1 cellular context compared by ENCODE assay signal in the genomic region with DNA sequence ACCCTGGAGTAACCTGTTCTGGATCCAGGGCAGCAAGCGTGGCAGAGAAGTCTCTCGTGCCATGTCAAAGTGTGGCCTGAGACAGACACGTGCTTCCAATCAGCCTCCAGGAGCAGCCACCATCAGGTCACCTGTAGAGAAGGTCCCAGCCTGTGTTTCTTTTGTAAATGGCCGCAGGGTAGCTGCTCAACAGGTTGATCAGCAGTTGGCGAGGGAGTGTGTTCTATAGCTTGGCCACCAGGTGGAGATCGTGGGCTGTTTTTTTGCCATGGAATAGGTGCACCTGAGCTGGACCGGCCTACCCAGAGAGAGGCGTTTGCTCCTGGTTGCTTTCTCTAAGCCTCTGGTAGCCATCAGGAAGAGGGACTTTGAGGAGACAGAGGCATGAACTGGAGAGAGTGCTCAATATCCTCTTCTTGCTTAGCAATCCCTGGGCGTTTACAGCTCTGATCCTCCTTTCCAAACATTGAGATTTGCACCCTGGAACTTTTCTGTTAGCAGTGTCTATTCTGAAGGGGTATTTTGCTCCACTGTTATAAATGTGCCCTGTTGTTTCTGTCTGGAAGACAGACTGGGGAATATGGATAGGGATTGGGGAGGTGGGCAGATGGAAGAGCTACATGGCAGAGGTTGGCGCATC.
A peak's percentile ranks its signal among the peaks of the same experiment; 100 is the strongest.
TF ChIP-seq lines count a peak whose summit lies in the region.

No MANE protein-coding gene starts in this region.

TF ChIP-seq in H1, 55 proteins besides CTCF, POLR2A, EP300 and RAD21:
- 0 out of 2 replicates have a peak, but pooled peaks have one; percentile 29 for TF ChIP-seq TCF12 (IDR thresholded peaks at IDR 0.05; ENCODE audit: low read depth, low read length)
- no peak for TF ChIP-seq GTF2F1 (IDR thresholded peaks at IDR 0.05; ENCODE audit: borderline replicate concordance, low read depth, low read length)
- peak; percentile 37 for TF ChIP-seq TAF7 (optimal IDR thresholded peaks at IDR 0.05; ENCODE audit: borderline replicate concordance, low read depth, low read length)
- TF ChIP-seq TAF1 (IDR thresholded peaks at IDR 0.05; ENCODE audit: low read depth, low read length) = 0 out of 2 replicates have a peak, but pooled peaks have one; percentile 17
- TF ChIP-seq ASH2L (IDR thresholded peaks at IDR 0.05; ENCODE audit: low read length) = no peak
- no peak for TF ChIP-seq SP2 (IDR thresholded peaks at IDR 0.05; ENCODE audit: low read length)
- TF ChIP-seq E2F6 (IDR thresholded peaks at IDR 0.05) = peak; percentile 83
- TF ChIP-seq GABPA (IDR thresholded peaks at IDR 0.05; ENCODE audit: borderline replicate concordance, insufficient read depth, low read length) = no peak
- no peak for TF ChIP-seq MAFK (IDR thresholded peaks at IDR 0.05; ENCODE audit: low read depth, low read length)
- peak; percentile 91 for TF ChIP-seq YY1 (IDR thresholded peaks at IDR 0.05; ENCODE audit: low read depth, low read length)
- peak; percentile 22 for TF ChIP-seq NANOG (IDR thresholded peaks at IDR 0.05; ENCODE audit: insufficient read depth, low read depth, low read length, poor library complexity, severe bottlenecking)
- TF ChIP-seq MAX (IDR thresholded peaks at IDR 0.05) = peak; percentile 94
- no peak for TF ChIP-seq CEBPB (IDR thresholded peaks at IDR 0.05; ENCODE audit: low read depth, low read length)
- TF ChIP-seq SRF (IDR thresholded peaks at IDR 0.05; ENCODE audit: low read depth, low read length) = no peak
- TF ChIP-seq PHF8 (conservative IDR thresholded peaks at IDR 0.05; ENCODE audit: low read depth, low read length) = no peak
